ENCODE assay signal across 15 cellular contexts in genomic region chr3:59540241-59540640, GRCh38.
DNase-seq lines count a peak whose midpoint lies in the region; ATAC-seq lines count a peak whose summit lies in the region.
"Had no signal": no experiment of that assay in that cellular context is flagged by ENCODE, and none has a peak within 500 bp of the region (broad histone marks: within the 10 kb centered on the region; RNA-seq: fewer than 3 reads in every experiment).

No MANE protein-coding gene starts in this region.

- H3K4me3 Mint-ChIP-seq in stimulated activated naive CD8-positive, alpha-beta T cell treated with anti-CD3 and anti-CD28 coated beads, Interleukin-15, Interleukin-2, amounts not matched to agents 100 ng/mL and 50 ng/mL, for 24 hours = no peak overlapping the region
- no peak overlapping the region for H3K4me3 Mint-ChIP-seq in stimulated activated naive CD8-positive, alpha-beta T cell treated with anti-CD3 and anti-CD28 coated beads, Interleukin-15, amount 100 ng/mL, for 72 hours
- H3K4me3 Mint-ChIP-seq: activated naive CD8-positive, alpha-beta T cell treated with anti-CD3 and anti-CD28 coated beads, Interleukin-2, amount 10 ng/mL, durations not matched to agents 7 days and 5 days had no signal

- H3K36me3 ChIP-seq in SJSA1 = no peaks in the 10 kb centered on the region
- H3K36me3 ChIP-seq: SJCRH30 had no signal

- peaks cover 45% of the 10 kb centered on the region for H3K4me1 ChIP-seq in SJSA1 (replicated peaks)
- H3K4me1 ChIP-seq: SJCRH30 had no signal

- no peaks in the 10 kb centered on the region for H3K36me3 Mint-ChIP-seq in stimulated activated naive CD8-positive, alpha-beta T cell treated with anti-CD3 and anti-CD28 coated beads, Interleukin-15, Interleukin-2, amounts not matched to agents 100 ng/mL and 50 ng/mL, for 24 hours (ENCODE audit: low read depth)
- H3K36me3 Mint-ChIP-seq: IgD-negative memory B cell, immature natural killer cell had no signal

- no peaks in the 10 kb centered on the region for H3K27me3 Mint-ChIP-seq in stimulated activated naive CD8-positive, alpha-beta T cell treated with anti-CD3 and anti-CD28 coated beads, Interleukin-15, Interleukin-2, amounts not matched to agents 100 ng/mL and 50 ng/mL, for 24 hours
- no peaks in the 10 kb centered on the region for H3K27me3 Mint-ChIP-seq in stimulated activated naive CD8-positive, alpha-beta T cell treated with anti-CD3 and anti-CD28 coated beads, Interleukin-15, amount 100 ng/mL, for 72 hours
- H3K27me3 Mint-ChIP-seq: activated naive CD8-positive, alpha-beta T cell treated with anti-CD3 and anti-CD28 coated beads, Interleukin-2, amount 10 ng/mL, durations not matched to agents 7 days and 5 days had no signal

- no peaks in the 10 kb centered on the region for H3K9me3 ChIP-seq in SJSA1 (replicated peaks)
- H3K9me3 ChIP-seq: SJCRH30 had no signal

- ATAC-seq in stimulated activated naive CD8-positive, alpha-beta T cell treated with anti-CD3 and anti-CD28 coated beads, Interleukin-15, amount 100 ng/mL, for 72 hours = no peak

- H3K4me3 ChIP-seq in SJSA1 = no peak overlapping the region
- H3K4me3 ChIP-seq: SJCRH30 had no signal

- peak overlapping the region; percentile 63 for H3K27ac ChIP-seq in SJSA1
- H3K27ac ChIP-seq: SJCRH30 had no signal

- no peak for DNase-seq in stimulated activated naive CD8-positive, alpha-beta T cell treated with anti-CD3 and anti-CD28 coated beads, Interleukin-15, amount 100 ng/mL, for 72 hours
- DNase-seq in SJSA1 (ENCODE audit: low read depth in 1 of 2, low spot score in 2 of 2) (peak; percentile 67 to 78), fibroblast of gingiva (ENCODE audit: low read depth) (peak; percentile 66), HCEC 1CT (no peak), SKM-1 treated with dmso at 0.1 percent for 144 hours (lab: John Stamatoyannopoulos, UW; ENCODE audit: unreplicated experiment) (no peak), CD1c-positive myeloid dendritic cell (ENCODE audit: extremely low spot score) (no peak), kidney tubule cell (ENCODE audit: low spot score) (no peak)
- DNase-seq: activated naive CD8-positive, alpha-beta T cell treated with anti-CD3 and anti-CD28 coated beads, Interleukin-2, amount 10 ng/mL, durations not matched to agents 7 days and 5 days; AML-193; DND-41; NCI-H1694 had no signal

- peak overlapping the region; percentile 73 for H3K27ac Mint-ChIP-seq in stimulated activated naive CD8-positive, alpha-beta T cell treated with anti-CD3 and anti-CD28 coated beads, Interleukin-15, Interleukin-2, amounts not matched to agents 100 ng/mL and 50 ng/mL, for 24 hours
- H3K27ac Mint-ChIP-seq in stimulated activated naive CD8-positive, alpha-beta T cell treated with anti-CD3 and anti-CD28 coated beads, Interleukin-15, amount 100 ng/mL, for 72 hours = peak overlapping the region in 1 of 2 donors; percentile 19
- H3K27ac Mint-ChIP-seq: activated naive CD8-positive, alpha-beta T cell treated with anti-CD3 and anti-CD28 coated beads, Interleukin-2, amount 10 ng/mL, durations not matched to agents 7 days and 5 days; immature natural killer cell had no signal

- H3K27me3 ChIP-seq in SJSA1 (replicated peaks) = no peaks in the 10 kb centered on the region
- H3K27me3 ChIP-seq: SJCRH30 had no signal

- H3K9me3 Mint-ChIP-seq in stimulated activated naive CD8-positive, alpha-beta T cell treated with anti-CD3 and anti-CD28 coated beads, Interleukin-15, Interleukin-2, amounts not matched to agents 100 ng/mL and 50 ng/mL, for 24 hours = no peaks in the 10 kb centered on the region
- H3K9me3 Mint-ChIP-seq in stimulated activated naive CD8-positive, alpha-beta T cell treated with anti-CD3 and anti-CD28 coated beads, Interleukin-15, amount 100 ng/mL, for 72 hours = no peaks in the 10 kb centered on the region
- H3K9me3 Mint-ChIP-seq: immature natural killer cell had no signal

- H3K4me1 Mint-ChIP-seq in stimulated activated naive CD8-positive, alpha-beta T cell treated with anti-CD3 and anti-CD28 coated beads, Interleukin-15, Interleukin-2, amounts not matched to agents 100 ng/mL and 50 ng/mL, for 24 hours (ENCODE audit: low read depth) = peaks cover 14% of the 10 kb centered on the region
- H3K4me1 Mint-ChIP-seq in stimulated activated naive CD8-positive, alpha-beta T cell treated with anti-CD3 and anti-CD28 coated beads, Interleukin-15, amount 100 ng/mL, for 72 hours = peaks cover 16% of the 10 kb centered on the region

Comparison
In these comparisons a context has a peak if more than half of its experiments do, and no peak if none do; other contexts are left out.
1. DNase-seq: peak in SJSA1 (2 of 2) and fibroblast of gingiva (single experiment); none in stimulated activated naive CD8-positive, alpha-beta T cell treated with anti-CD3 and anti-CD28 coated beads, Interleukin-15, amount 100 ng/mL, for 72 hours (0 of 2), HCEC 1CT (single experiment), SKM-1 treated with dmso at 0.1 percent for 144 hours (single experiment), CD1c-positive myeloid dendritic cell (single experiment) and kidney tubule cell (single experiment).